12 cellular contexts compared by ENCODE assay signal in the genomic region with DNA sequence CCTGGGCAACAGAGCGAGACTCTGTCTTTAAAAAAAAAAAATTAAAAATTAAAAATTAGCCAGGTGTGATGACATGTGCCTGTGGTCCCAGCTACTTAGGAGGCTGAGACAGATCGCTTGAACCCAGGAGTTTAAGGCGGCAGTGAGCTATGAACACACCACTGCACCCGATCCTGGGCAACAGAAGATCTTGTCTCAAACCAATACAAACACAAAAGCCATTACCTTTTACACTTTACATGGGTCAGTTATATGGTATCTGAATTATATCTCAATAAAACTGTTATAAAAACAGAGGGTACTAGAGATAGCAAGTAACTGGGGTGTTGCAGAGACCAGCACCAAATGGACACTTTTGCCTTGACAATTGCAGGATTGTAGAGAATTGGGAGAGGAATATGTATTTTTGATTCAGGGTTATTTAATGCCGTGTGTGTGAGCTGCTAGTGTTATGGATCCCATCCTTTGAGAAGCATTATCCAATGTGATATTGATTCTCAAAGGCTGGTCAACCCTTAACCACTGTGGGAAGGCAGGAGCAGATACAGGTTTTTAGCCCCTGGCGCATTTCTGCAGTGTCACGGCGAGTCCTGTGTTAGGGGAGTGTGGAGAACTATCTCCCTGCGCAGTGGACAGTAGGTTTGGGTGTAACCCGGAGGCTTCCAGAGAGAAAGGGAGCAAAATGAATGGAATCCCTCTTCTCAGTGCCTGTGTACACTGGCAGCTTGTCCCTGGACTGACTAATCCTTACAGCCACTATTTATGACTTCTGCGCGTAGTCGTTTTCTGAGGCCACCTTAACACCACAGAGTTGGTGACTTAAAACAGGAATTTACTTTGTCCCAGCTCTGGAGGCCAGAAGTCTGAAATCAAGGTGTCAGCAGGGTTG. TPM values are rescaled to one million over a fixed set of nuclear protein-coding genes. Genes with fewer than 3 reads are reported as not detected.
A peak's percentile ranks its signal among the peaks of the same experiment; 100 is the strongest.
DNase-seq lines count a peak whose midpoint lies in the region; ATAC-seq and TF ChIP-seq lines count a peak whose summit lies in the region.
"Had no signal": no experiment of that assay in that cellular context is flagged by ENCODE, and none has a peak within 500 bp of the region (broad histone marks: within the 10 kb centered on the region; RNA-seq: fewer than 3 reads in every experiment).

No MANE protein-coding gene starts in this region.

- BruUV-seq in HCT116 (replicated peaks; lab: Mats Ljungman, UMichigan) = no TSS peak

- H3K9ac ChIP-seq in BLaER1 treated with 17β-estradiol and CSF1 and Interleukin-3, amounts not matched to agents 10 nM and 100 nM = peak overlapping the region in 9 of 11 experiments; percentile 12 to 57 (median 21); a peak in 12 of 22 replicates
- H3K9ac ChIP-seq in HCT116 (ENCODE audit: low read length) = peak overlapping the region; percentile 7; the same call in 1 of the 2 replicates

- TF ChIP-seq CTCF in HCT116 (IDR thresholded peaks at IDR 0.05 in 2 of 3, conservative IDR thresholded peaks at IDR 0.05 in 1 of 3; ENCODE audit: borderline replicate concordance in 1 of 3, insufficient read depth in 1 of 3, low read depth in 2 of 3, low read length in 2 of 3) = no peak

- peak overlapping the region; percentile 16 for H3K27ac Mint-ChIP-seq in activated naive CD8-positive, alpha-beta T cell treated with anti-CD3 and anti-CD28 coated beads, Interleukin-2, amount 50 U/mL, for 24 hours
- H3K27ac Mint-ChIP-seq in naive thymus-derived CD4-positive, alpha-beta T cell = peak overlapping the region in 6 of 9 donors; percentile 20 to 89 (median 59)

- DNase-seq in HCT116 (ENCODE audit: low read depth, low spot score) = no peak
- no peak for DNase-seq in activated naive CD8-positive, alpha-beta T cell treated with anti-CD3 and anti-CD28 coated beads, Interleukin-2, amount 50 U/mL, for 24 hours
- no peak for DNase-seq in naive thymus-derived CD4-positive, alpha-beta T cell
- no peak for DNase-seq in mesenteric fat pad (ENCODE audit: low spot score)
- DNase-seq in hypothalamus (lab: John Stamatoyannopoulos, UW) = no peak
- DNase-seq: activated effector memory CD4-positive, alpha-beta T cell treated with anti-CD3 and anti-CD28 coated beads, Interleukin-2, amount 50 U/mL, for 16 hours; GOT3; NCI-H1436 treated with DMSO at 0.1 percent for 48 hours; T-helper 1 cell had no signal

- no peak for TF ChIP-seq RAD21 in HCT116 (IDR thresholded peaks at IDR 0.05; ENCODE audit: low read depth)

- intact Hi-C loops in HCT116 (cut with micrococcal nuclease) = no loop called here
- intact Hi-C loops in naive thymus-derived CD4-positive, alpha-beta T cell (cut with micrococcal nuclease) = no loop called here

- H3K36me3 Mint-ChIP-seq in activated naive CD8-positive, alpha-beta T cell treated with anti-CD3 and anti-CD28 coated beads, Interleukin-2, amount 50 U/mL, for 24 hours (ENCODE audit: low read depth) = peaks cover 22% of the 10 kb centered on the region
- H3K36me3 Mint-ChIP-seq in naive thymus-derived CD4-positive, alpha-beta T cell = peaks cover 0 to 19% (median 8%) of the 10 kb centered on the region in 5 donors

- H3K4me2 ChIP-seq in BLaER1 treated with 17β-estradiol and CSF1 and Interleukin-3, amounts not matched to agents 10 nM and 100 nM = peak overlapping the region in 10 of 11 experiments; percentile 31 to 63 (median 56); a peak in 16 of 22 replicates
- peak overlapping the region; percentile 39; the same call in 1 of the 2 replicates for H3K4me2 ChIP-seq in HCT116 (ENCODE audit: low read length)

- H3K4me1 ChIP-seq in BLaER1 treated with 17β-estradiol and CSF1 and Interleukin-3, amounts not matched to agents 10 nM and 100 nM = peaks cover 31 to 40% (median 37%) of the 10 kb centered on the region in 10 experiments
- H3K4me1 ChIP-seq in HCT116 (ENCODE audit: control insufficient read depth in 1 of 2, insufficient read depth in 2 of 2, low read length in 2 of 2) = peaks cover 15 to 32% of the 10 kb centered on the region in 2 experiments; a peak in 3 of 4 replicates
- H3K4me1 ChIP-seq in naive thymus-derived CD4-positive, alpha-beta T cell (ENCODE audit: control insufficient read depth in 2 of 2, insufficient read depth in 2 of 2, low read length in 2 of 2) = peaks cover 21 to 27% of the 10 kb centered on the region in 2 donors

- peak overlapping the region in 3 of 11 experiments; percentile 17 to 33 (median 22); a peak in 3 of 22 replicates for H3K27ac ChIP-seq in BLaER1 treated with 17β-estradiol and CSF1 and Interleukin-3, amounts not matched to agents 10 nM and 100 nM
- H3K27ac ChIP-seq in HCT116 (ENCODE audit: low read depth, low read length) = 0 out of 2 replicates have a peak overlapping the region, but pooled peaks have one; percentile 33
- no peak overlapping the region for H3K27ac ChIP-seq in naive thymus-derived CD4-positive, alpha-beta T cell (ENCODE audit: low read depth, low read length)

- no peak for TF ChIP-seq POLR2A in HCT116 (IDR thresholded peaks at IDR 0.05; ENCODE audit: borderline replicate concordance, extremely low read depth, insufficient read depth, insufficient read length)

- POLR2A ChIA-PET in HCT116 (lab: Charles Lee) = interaction anchor here (1.1 kb wide), 1 partner anchor 99 kb away, joined by 3 read pairs; no protein-coding TSS in a partner anchor
- POLR2A ChIA-PET in naive thymus-derived CD4-positive, alpha-beta T cell (lab: Charles Lee) = interaction anchor here (0.6 to 3.2 kb wide), 6 partner anchors 10 to 211 kb away, joined by 3 to 13 read pairs (median 4); partner anchors contain the start of gene RHOF

- H3K9me3 Mint-ChIP-seq in activated naive CD8-positive, alpha-beta T cell treated with anti-CD3 and anti-CD28 coated beads, Interleukin-2, amount 50 U/mL, for 24 hours = no peaks in the 10 kb centered on the region
- peaks cover 0 to 2% (median 0%) of the 10 kb centered on the region in 11 donors for H3K9me3 Mint-ChIP-seq in naive thymus-derived CD4-positive, alpha-beta T cell

- ATAC-seq in HCT116 (no peak), HG02642 (IDR thresholded peaks at IDR 0.05; ENCODE audit: poor library complexity, unreplicated experiment) (no peak)
- ATAC-seq in activated naive CD8-positive, alpha-beta T cell treated with anti-CD3 and anti-CD28 coated beads, Interleukin-2, amount 50 U/mL, for 24 hours = no peak
- ATAC-seq in naive thymus-derived CD4-positive, alpha-beta T cell = no peak

- H3K4me3 Mint-ChIP-seq in activated naive CD8-positive, alpha-beta T cell treated with anti-CD3 and anti-CD28 coated beads, Interleukin-2, amount 50 U/mL, for 24 hours = no peak overlapping the region
- H3K4me3 Mint-ChIP-seq in naive thymus-derived CD4-positive, alpha-beta T cell = peak overlapping the region in 2 of 10 donors; percentile 11 to 32

- H3K27me3 ChIP-seq in BLaER1 treated with 17β-estradiol and CSF1 and Interleukin-3, amounts not matched to agents 10 nM and 100 nM = no peaks in the 10 kb centered on the region
- no peaks in the 10 kb centered on the region for H3K27me3 ChIP-seq in HCT116 (ENCODE audit: insufficient read depth, low read length)
- H3K27me3 ChIP-seq in naive thymus-derived CD4-positive, alpha-beta T cell (ENCODE audit: control insufficient read depth in 2 of 2, insufficient read depth in 2 of 2, low read length in 2 of 2) = no peaks in the 10 kb centered on the region

- H3K4me3 ChIP-seq in BLaER1 treated with 17β-estradiol and CSF1 and Interleukin-3, amounts not matched to agents 10 nM and 100 nM = no peak overlapping the region
- no peak overlapping the region for H3K4me3 ChIP-seq in HCT116 (replicated peaks in 1 of 2; ENCODE audit: low read depth in 1 of 2, low read length in 2 of 2)
- H3K4me3 ChIP-seq in naive thymus-derived CD4-positive, alpha-beta T cell (ENCODE audit: low read length) = no peak overlapping the region

- H3K79me2 ChIP-seq in HCT116 (ENCODE audit: insufficient read depth, low read length) = peaks cover 62% of the 10 kb centered on the region

- peaks cover 21 to 76% (median 49%) of the 10 kb centered on the region in 11 experiments; a peak in 20 of 22 replicates for H4K20me1 ChIP-seq in BLaER1 treated with 17β-estradiol and CSF1 and Interleukin-3, amounts not matched to agents 10 nM and 100 nM
- no peaks in the 10 kb centered on the region for H4K20me1 ChIP-seq in HCT116 (ENCODE audit: insufficient read depth)

- no peaks in the 10 kb centered on the region for H3K9me2 ChIP-seq in HCT116 (ENCODE audit: insufficient read depth)

- no peaks in the 10 kb centered on the region for H3K9me3 ChIP-seq in BLaER1 treated with 17β-estradiol and CSF1 and Interleukin-3, amounts not matched to agents 10 nM and 100 nM (replicated peaks in 1 of 11)
- no peaks in the 10 kb centered on the region for H3K9me3 ChIP-seq in HCT116 (ENCODE audit: control insufficient read depth in 1 of 2, insufficient read depth in 1 of 2, low read depth in 1 of 2, low read length in 2 of 2)
- H3K9me3 ChIP-seq in naive thymus-derived CD4-positive, alpha-beta T cell (ENCODE audit: control insufficient read depth in 2 of 3, low read length in 3 of 3) = no peaks in the 10 kb centered on the region

- RAD21 ChIA-PET in HCT116 (lab: Charles Lee; ENCODE audit: low non-redundant PET in 1 of 2, low total read pairs in 2 of 2, uncharacterized antibody in 2 of 2, unreplicated experiment in 2 of 2) = interaction anchor here in 1 of 2 experiments (0.6 kb wide), 1 partner anchor 97 kb away, joined by 14 read pairs; no protein-coding TSS in a partner anchor

- H3K4me1 Mint-ChIP-seq in activated naive CD8-positive, alpha-beta T cell treated with anti-CD3 and anti-CD28 coated beads, Interleukin-2, amount 50 U/mL, for 24 hours = peaks cover 52% of the 10 kb centered on the region
- H3K4me1 Mint-ChIP-seq in naive thymus-derived CD4-positive, alpha-beta T cell = peaks cover 26 to 59% (median 53%) of the 10 kb centered on the region in 7 donors

- H2AFZ ChIP-seq in HCT116 (ENCODE audit: low read depth, low read length, poor library complexity, severe bottlenecking) = no peak overlapping the region

- no peaks in the 10 kb centered on the region for H3K27me3 Mint-ChIP-seq in activated naive CD8-positive, alpha-beta T cell treated with anti-CD3 and anti-CD28 coated beads, Interleukin-2, amount 50 U/mL, for 24 hours
- H3K27me3 Mint-ChIP-seq in naive thymus-derived CD4-positive, alpha-beta T cell = no peaks in the 10 kb centered on the region

- peaks cover 44 to 75% (median 55%) of the 10 kb centered on the region in 11 experiments for H3K36me3 ChIP-seq in BLaER1 treated with 17β-estradiol and CSF1 and Interleukin-3, amounts not matched to agents 10 nM and 100 nM
- H3K36me3 ChIP-seq in HCT116 (ENCODE audit: control insufficient read depth in 1 of 2, insufficient read depth in 2 of 2, low read length in 2 of 2) = peaks cover 4 to 12% of the 10 kb centered on the region in 2 experiments; a peak in 3 of 4 replicates
- peaks cover 0 to 36% (median 15%) of the 10 kb centered on the region in 3 experiments for H3K36me3 ChIP-seq in naive thymus-derived CD4-positive, alpha-beta T cell (ENCODE audit: control insufficient read depth in 2 of 3, insufficient read depth in 3 of 3, low read length in 3 of 3)

- CTCF ChIA-PET in HCT116 (lab: Charles Lee) = interaction anchor here (0.6 to 4.3 kb wide), 5 partner anchors 22 to 98 kb away, joined by 3 to 25 read pairs (median 3); partner anchors contain the start of genes CFAP251 and RHOF
- CTCF ChIA-PET in naive thymus-derived CD4-positive, alpha-beta T cell (lab: Charles Lee) = interaction anchor here (0.6 to 2.9 kb wide), 3 partner anchors 98 to 193 kb away, joined by 3 to 19 read pairs (median 3); partner anchors contain the start of gene RHOF

RNA-seq across cellular contexts. Expression of gene PSMD9, which starts 4.3 kb away (rescaled TPM):
- total RNA-seq in HCT116 (2021; ENCODE audit: unreplicated experiment) = 55.5 TPM
- 82.5 and 103 TPM in 2 replicates for polyA plus RNA-seq in HCT116 (2012)
- total RNA-seq in naive thymus-derived CD4-positive, alpha-beta T cell = 10 to 100 TPM; 36.7 to 55.2 (median 46.9) TPM
- polyA plus RNA-seq in naive thymus-derived CD4-positive, alpha-beta T cell = 10 to 100 TPM; 85.3 to 92.6 TPM
- total RNA-seq in mesenteric fat pad = 54.7 TPM

RNA-seq across cellular contexts. Expression of gene CFAP251, which starts 25.5 kb away (rescaled TPM):
- total RNA-seq in HCT116 (2021; ENCODE audit: unreplicated experiment) (2.6 TPM), mesenteric fat pad (2.1 TPM)
- polyA plus RNA-seq in HCT116 (2012) = 1.8 and 2.5 TPM in 2 replicates
- total RNA-seq in naive thymus-derived CD4-positive, alpha-beta T cell = 1 to 10 TPM in 2 of 5 experiments, under 1 TPM in 3; 0.38 to 1.5 (median 0.88) TPM
- polyA plus RNA-seq in naive thymus-derived CD4-positive, alpha-beta T cell = not detected

RNA-seq across cellular contexts. Expression of gene HPD, which starts 34.3 kb away (rescaled TPM):
- total RNA-seq in HCT116 (2021; ENCODE audit: unreplicated experiment) (1.1 TPM), mesenteric fat pad (2.2 TPM)
- polyA plus RNA-seq in HCT116 (2012) = 1.5 TPM in 2 replicates
- total RNA-seq in naive thymus-derived CD4-positive, alpha-beta T cell = not detected
- not detected for polyA plus RNA-seq in naive thymus-derived CD4-positive, alpha-beta T cell
- total RNA-seq: endothelial cell of umbilical vein had no signal
- polyA plus RNA-seq: endothelial cell of umbilical vein had no signal
